In genomic region chr11:60747359-60747873, GRCh38 we compare ENCODE assay signal across 28 cellular contexts. TPM values are rescaled to one million over a fixed set of nuclear protein-coding genes. Genes with fewer than 3 reads are reported as not detected.
DNase-seq lines count a peak whose midpoint lies in the region; ATAC-seq, FAIRE-seq and TF ChIP-seq lines count a peak whose summit lies in the region.
"Had no signal": no experiment of that assay in that cellular context is flagged by ENCODE, and none has a peak within 500 bp of the region (broad histone marks: within the 10 kb centered on the region; RNA-seq: fewer than 3 reads in every experiment).

No MANE protein-coding gene starts in this region.

- H3K4me1 ChIP-seq in IMR-90 (ENCODE audit: control insufficient read depth, insufficient read depth, low read length) (no peaks in the 10 kb centered on the region), endothelial cell of umbilical vein (ENCODE audit: control insufficient read depth, extremely low read depth, insufficient read depth, low read length) (no peaks in the 10 kb centered on the region)
- H3K4me1 ChIP-seq: A549, SJCRH30 had no signal

- H3K9ac ChIP-seq in IMR-90 (ENCODE audit: low read depth, low read length) (no peak overlapping the region), endothelial cell of umbilical vein (replicated peaks; ENCODE audit: extremely low read depth, insufficient read depth, low read length) (no peak overlapping the region)

- H4K20me1 ChIP-seq in IMR-90 (ENCODE audit: insufficient read depth, low read length): no peaks in the 10 kb centered on the region
- no peaks in the 10 kb centered on the region for H4K20me1 ChIP-seq in endothelial cell of umbilical vein (replicated peaks; ENCODE audit: control insufficient read depth, extremely low read depth, insufficient read depth, low read length)

- no peaks in the 10 kb centered on the region for H3K27me3 ChIP-seq in IMR-90 (ENCODE audit: control insufficient read depth, insufficient read depth, low read length)
- H3K27me3 ChIP-seq in endothelial cell of umbilical vein (ENCODE audit: control insufficient read depth in 2 of 2, insufficient read depth in 2 of 2, low read length in 2 of 2): peaks cover 0 to 5% of the 10 kb centered on the region in 2 experiments
- H3K27me3 ChIP-seq: MG63, SJCRH30 had no signal

- TF ChIP-seq RAD21 in IMR-90 (IDR thresholded peaks at IDR 0.05; ENCODE audit: low read length): no peak

- no peaks in the 10 kb centered on the region for H3K79me1 ChIP-seq in IMR-90 (ENCODE audit: low read depth in 1 of 2, low read length in 2 of 2)

- no peak overlapping the region for H2BK20ac ChIP-seq in IMR-90 (ENCODE audit: low read depth, low read length)

- H3K4ac ChIP-seq in IMR-90 (ENCODE audit: low read depth, low read length): no peak overlapping the region

- H3K36me3 ChIP-seq in IMR-90 (ENCODE audit: control insufficient read depth, insufficient read depth, low read length): no peaks in the 10 kb centered on the region
- no peaks in the 10 kb centered on the region for H3K36me3 ChIP-seq in endothelial cell of umbilical vein (ENCODE audit: control insufficient read depth in 2 of 2, extremely low read depth in 1 of 2, insufficient read depth in 2 of 2, low read length in 2 of 2)
- H3K36me3 ChIP-seq: MG63, SJCRH30 had no signal

- TF ChIP-seq CTCF in IMR-90 (conservative IDR thresholded peaks at IDR 0.05; ENCODE audit: low read depth, low read length): no peak
- no peak for TF ChIP-seq CTCF in endothelial cell of umbilical vein (IDR thresholded peaks at IDR 0.05; ENCODE audit: extremely low read depth in 1 of 2, insufficient read depth in 1 of 2, low read depth in 1 of 2, low read length in 2 of 2)

- H3K27ac ChIP-seq in IMR-90 (ENCODE audit: insufficient read depth, low read length) (no peak overlapping the region), endothelial cell of umbilical vein (ENCODE audit: insufficient read depth, low read depth, low read length) (no peak overlapping the region)
- H3K27ac ChIP-seq: A549, PC-9, SJCRH30 had no signal

- H3K56ac ChIP-seq in IMR-90 (ENCODE audit: extremely low read depth, insufficient read depth, low read length): no peak overlapping the region

- H3K4me3 ChIP-seq in IMR-90 (ENCODE audit: insufficient read depth, low read depth, low read length): no peak overlapping the region
- H3K4me3 ChIP-seq in endothelial cell of umbilical vein (replicated peaks in 1 of 3; ENCODE audit: insufficient read depth in 1 of 3, low read depth in 1 of 3, low read length in 3 of 3): no peak overlapping the region
- H3K4me3 ChIP-seq: A549, MG63, PC-9, SJCRH30 had no signal

- H2AK9ac ChIP-seq in IMR-90 (replicated peaks; ENCODE audit: low read depth, low read length, poor library complexity): no peak overlapping the region

- 84% methylated on average over 14 of the region's 14 CpGs; no CpG with 5 or more reads in 1 of the 2 experiments for WGBS in IMR-90 (ENCODE audit: extremely low coverage in 2 of 2, insufficient read length in 1 of 2), 2 experiments

- DNase-seq in GM12892 (ENCODE audit: insufficient read length) (no peak), IMR-90 (no peak), endothelial cell of umbilical vein (ENCODE audit: low read depth, low spot score) (no peak), urothelium cell line (ENCODE audit: low spot score) (no peak), NCI-H2029 treated with DMSO at 0.1 percent for 48 hours (lab: John Stamatoyannopoulos, UW) (no peak)
- DNase-seq: AML-193; C1 segment of cervical spinal cord; CD4-positive, alpha-beta memory T cell; COR-L47; DMS53; H7; KBM-7; MG63; NCI-H1105 treated with DMSO at 0.1 percent for 48 hours; NCI-H146; NCI-H2029; NCI-H446 treated with DMSO at 0.1 percent for 48 hours; NCI-H526 treated with DMSO at 0.1 percent for 48 hours; PC-9; SJCRH30 had no signal

- H3K23ac ChIP-seq in IMR-90 (ENCODE audit: low read depth, low read length): no peak overlapping the region

- TF ChIP-seq POLR2A in GM12892 (IDR thresholded peaks at IDR 0.05; ENCODE audit: low read depth, low read length) (no peak), IMR-90 (IDR thresholded peaks at IDR 0.05; ENCODE audit: low read depth, low read length) (no peak), endothelial cell of umbilical vein (IDR thresholded peaks at IDR 0.05; ENCODE audit: low read depth, low read length) (no peak)

- CTCF ChIA-PET in IMR-90 (lab: Yijun Ruan, JAX) (no interaction called here), endothelial cell of umbilical vein (lab: Charles Lee) (no interaction called here)

- ATAC-seq in IMR-90 (ENCODE audit: low read depth) (no peak), HG03521 (IDR thresholded peaks at IDR 0.05; ENCODE audit: unreplicated experiment) (no peak), HG02852 (IDR thresholded peaks at IDR 0.05; ENCODE audit: unreplicated experiment) (no peak)
- ATAC-seq: Right ventricle myocardium inferior, SK-N-SH treated with all-trans-retinoic acid at 6 μM for 48 hours had no signal

- no peak overlapping the region for H4K8ac ChIP-seq in IMR-90 (ENCODE audit: low read depth in 2 of 2, low read length in 2 of 2)

- intact Hi-C loops in IMR-90 (cut with micrococcal nuclease) (no loop called here), endothelial cell of umbilical vein (cut with micrococcal nuclease) (no loop called here)

- H3K18ac ChIP-seq in IMR-90 (ENCODE audit: low read depth, low read length): no peak overlapping the region

- no peak overlapping the region for H3K14ac ChIP-seq in IMR-90 (replicated peaks; ENCODE audit: low read depth, low read length)

- H2AFZ ChIP-seq in IMR-90 (replicated peaks; ENCODE audit: low read length, poor library complexity): peak overlapping the region; percentile 43
- H2AFZ ChIP-seq in endothelial cell of umbilical vein (ENCODE audit: low read depth, low read length): no peak overlapping the region
- H2AFZ ChIP-seq: PC-9 had no signal

- H2BK15ac ChIP-seq in IMR-90 (ENCODE audit: low read depth, low read length): no peak overlapping the region

- no peak overlapping the region for H4K5ac ChIP-seq in IMR-90 (ENCODE audit: low read depth, low read length)

- 0 out of 2 replicates have a peak, but pooled peaks cover 2% of the 10 kb centered on the region for H3K9me3 ChIP-seq in IMR-90 (ENCODE audit: control insufficient read depth, insufficient read depth, low read length)
- H3K9me3 ChIP-seq in endothelial cell of umbilical vein (replicated peaks; ENCODE audit: control insufficient read depth, insufficient read depth, low read length): no peaks in the 10 kb centered on the region
- H3K9me3 ChIP-seq: MG63, SJCRH30 had no signal

- dilution Hi-C loops in IMR-90 (cut with HindIII; ENCODE audit: low sequenced_read_pairs, unreplicated experiment) (no loop called here), endothelial cell of umbilical vein (cut with MboI; ENCODE audit: extremely low pct_ligation_motif_present, low sequenced_read_pairs) (no loop called here)

- FAIRE-seq in GM12892 (lab: Jason Lieb, UNC) (peak; percentile 92), endothelial cell of umbilical vein (lab: Jason Lieb, UNC) (no peak), urothelium cell line (lab: Jason Lieb, UNC) (peak; percentile 99)
- FAIRE-seq: A549, G401.6, GM19239 had no signal

- H3K9me1 ChIP-seq in IMR-90 (ENCODE audit: insufficient read depth, low read length) (no peaks in the 10 kb centered on the region), endothelial cell of umbilical vein (replicated peaks; ENCODE audit: control insufficient read depth, extremely low read depth, insufficient read depth, low read length) (no peaks in the 10 kb centered on the region)

- H4K91ac ChIP-seq in IMR-90 (ENCODE audit: insufficient read depth, low read depth, low read length): no peak overlapping the region

- H3K79me2 ChIP-seq in endothelial cell of umbilical vein (ENCODE audit: control insufficient read depth, insufficient read depth, low read length): no peaks in the 10 kb centered on the region

- no peak overlapping the region for H2BK5ac ChIP-seq in IMR-90 (ENCODE audit: low read depth, low read length, poor library complexity, severe bottlenecking)

- no peak overlapping the region for H2AK5ac ChIP-seq in IMR-90 (ENCODE audit: low read depth, low read length)

- H3K4me2 ChIP-seq in IMR-90 (ENCODE audit: low read depth, low read length) (no peak overlapping the region), endothelial cell of umbilical vein (ENCODE audit: insufficient read depth, low read length) (no peak overlapping the region)
- H3K4me2 ChIP-seq: A549, PC-9 had no signal

- POLR2A ChIA-PET in IMR-90 (lab: Charles Lee; ENCODE audit: unreplicated experiment): no interaction called here
- POLR2A ChIA-PET in endothelial cell of umbilical vein (lab: Charles Lee): no interaction called here

- no peak overlapping the region for H2BK120ac ChIP-seq in IMR-90 (ENCODE audit: low read depth, low read length)

- BruUV-seq in IMR-90 (replicated peaks; lab: Mats Ljungman, UMichigan): no TSS peak
- BruUV-seq in endothelial cell of umbilical vein (replicated peaks; lab: Mats Ljungman, UMichigan): no TSS peak

- in situ Hi-C loops in IMR-90 (cut with MboI; ENCODE audit: low sequenced_read_pairs): no loop called here

RNA-seq across cellular contexts. Expression of gene MS4A15, which starts 9.3 kb away (rescaled TPM):
- not detected for polyA plus RNA-seq in GM12892 (2012; ENCODE audit: missing spikeins)
- total RNA-seq in IMR-90 (2012; rRNA removed) (not detected in 2 replicates), endothelial cell of umbilical vein (not detected in 2 replicates)
- polyA plus RNA-seq in IMR-90 (2012; rRNA removed) (not detected in 2 replicates), endothelial cell of umbilical vein (not detected in 2 replicates)
- not detected in 2 replicates for polyA plus RNA-seq in IMR-90 (2012; cell fraction: cytosol; rRNA removed)
- not detected in 2 replicates for polyA plus RNA-seq in IMR-90 (2012; cell fraction: nucleus; rRNA removed; ENCODE audit: low replicate concordance)
- not detected in 2 replicates for polyA plus RNA-seq in endothelial cell of umbilical vein (2011; cell fraction: cytosol; rRNA removed)
- not detected in 2 replicates for polyA plus RNA-seq in endothelial cell of umbilical vein (2011; cell fraction: nucleus; rRNA removed)
- not detected in 2 replicates for polyA plus RNA-seq in endothelial cell of umbilical vein (2012)
- not detected in 2 replicates for polyA minus RNA-seq in endothelial cell of umbilical vein
- not detected for polyA minus RNA-seq in endothelial cell of umbilical vein (2011; cell fraction: cytosol; rRNA and poly(A)+ RNA removed)
- 0.29 TPM in 1 of 2 replicates, not detected in the other for polyA minus RNA-seq in endothelial cell of umbilical vein (2011; cell fraction: nucleus; rRNA and poly(A)+ RNA removed)
- total RNA-seq: CD4-positive, alpha-beta memory T cell; PC-9; Right ventricle myocardium inferior; RPMI7951; SJCRH30 had no signal
- polyA plus RNA-seq: A549; CD4-positive, alpha-beta memory T cell had no signal

RNA-seq across cellular contexts. Expression of gene MS4A18, which starts 22.9 kb away (rescaled TPM):
- polyA plus RNA-seq in GM12892 (2012; ENCODE audit: missing spikeins): not detected
- not detected in 2 replicates for total RNA-seq in IMR-90 (2012; rRNA removed)
- polyA plus RNA-seq in IMR-90 (2012; rRNA removed): not detected in 2 replicates
- polyA plus RNA-seq in IMR-90 (2012; cell fraction: cytosol; rRNA removed): not detected in 2 replicates
- not detected in 2 replicates for polyA plus RNA-seq in IMR-90 (2012; cell fraction: nucleus; rRNA removed; ENCODE audit: low replicate concordance)
- total RNA-seq in endothelial cell of umbilical vein: not detected in 2 replicates
- not detected in 2 replicates for polyA plus RNA-seq in endothelial cell of umbilical vein
- polyA plus RNA-seq in endothelial cell of umbilical vein (2011; cell fraction: cytosol; rRNA removed): not detected in 2 replicates
- polyA plus RNA-seq in endothelial cell of umbilical vein (2011; cell fraction: nucleus; rRNA removed): not detected in 2 replicates
- not detected in 2 replicates for polyA plus RNA-seq in endothelial cell of umbilical vein (2012)
- not detected in 2 replicates for polyA minus RNA-seq in endothelial cell of umbilical vein
- polyA minus RNA-seq in endothelial cell of umbilical vein (2011; cell fraction: cytosol; rRNA and poly(A)+ RNA removed): not detected
- not detected in 2 replicates for polyA minus RNA-seq in endothelial cell of umbilical vein (2011; cell fraction: nucleus; rRNA and poly(A)+ RNA removed)
- total RNA-seq: CD4-positive, alpha-beta memory T cell; H7; PC-9; Right ventricle myocardium inferior; RPMI7951; SJCRH30 had no signal
- polyA plus RNA-seq: A549; CD4-positive, alpha-beta memory T cell had no signal

RNA-seq across cellular contexts. Expression of gene MS4A10, which starts 37.7 kb away (rescaled TPM):
- polyA plus RNA-seq in GM12892 (2012; ENCODE audit: missing spikeins): not detected
- total RNA-seq in IMR-90 (2012; rRNA removed) (not detected in 2 replicates), endothelial cell of umbilical vein (not detected in 2 replicates)
- polyA plus RNA-seq in IMR-90 (2012; rRNA removed) (not detected in 2 replicates), endothelial cell of umbilical vein (not detected in 2 replicates)
- not detected in 2 replicates for polyA plus RNA-seq in IMR-90 (2012; cell fraction: cytosol; rRNA removed)
- not detected in 2 replicates for polyA plus RNA-seq in IMR-90 (2012; cell fraction: nucleus; rRNA removed; ENCODE audit: low replicate concordance)
- not detected in 2 replicates for polyA plus RNA-seq in endothelial cell of umbilical vein (2011; cell fraction: cytosol; rRNA removed)
- not detected in 2 replicates for polyA plus RNA-seq in endothelial cell of umbilical vein (2011; cell fraction: nucleus; rRNA removed)
- polyA plus RNA-seq in endothelial cell of umbilical vein (2012): not detected in 2 replicates
- polyA minus RNA-seq in endothelial cell of umbilical vein: not detected in 2 replicates
- polyA minus RNA-seq in endothelial cell of umbilical vein (2011; cell fraction: cytosol; rRNA and poly(A)+ RNA removed): not detected
- polyA minus RNA-seq in endothelial cell of umbilical vein (2011; cell fraction: nucleus; rRNA and poly(A)+ RNA removed): not detected in 2 replicates
- total RNA-seq: CD4-positive, alpha-beta memory T cell; H7; PC-9; Right ventricle myocardium inferior; RPMI7951; SJCRH30 had no signal
- polyA plus RNA-seq: A549; CD4-positive, alpha-beta memory T cell had no signal

RNA-seq across cellular contexts. Expression of gene MS4A8, which starts 48.0 kb away (rescaled TPM):
- not detected for polyA plus RNA-seq in GM12892 (2012; ENCODE audit: missing spikeins)
- total RNA-seq in IMR-90 (2012; rRNA removed) (not detected in 2 replicates), endothelial cell of umbilical vein (not detected in 2 replicates)
- polyA plus RNA-seq in IMR-90 (2012; rRNA removed) (not detected in 2 replicates), endothelial cell of umbilical vein (not detected in 2 replicates)
- polyA plus RNA-seq in IMR-90 (2012; cell fraction: cytosol; rRNA removed): not detected in 2 replicates
- polyA plus RNA-seq in IMR-90 (2012; cell fraction: nucleus; rRNA removed; ENCODE audit: low replicate concordance): not detected in 2 replicates
- polyA plus RNA-seq in endothelial cell of umbilical vein (2011; cell fraction: cytosol; rRNA removed): not detected in 2 replicates
- polyA plus RNA-seq in endothelial cell of umbilical vein (2011; cell fraction: nucleus; rRNA removed): not detected in 2 replicates
- not detected in 2 replicates for polyA plus RNA-seq in endothelial cell of umbilical vein (2012)
- not detected in 2 replicates for polyA minus RNA-seq in endothelial cell of umbilical vein
- not detected for polyA minus RNA-seq in endothelial cell of umbilical vein (2011; cell fraction: cytosol; rRNA and poly(A)+ RNA removed)
- not detected in 2 replicates for polyA minus RNA-seq in endothelial cell of umbilical vein (2011; cell fraction: nucleus; rRNA and poly(A)+ RNA removed)
- total RNA-seq: CD4-positive, alpha-beta memory T cell; H7; PC-9; Right ventricle myocardium inferior; RPMI7951; SJCRH30 had no signal
- polyA plus RNA-seq: A549; CD4-positive, alpha-beta memory T cell had no signal
